In the genomic region with DNA sequence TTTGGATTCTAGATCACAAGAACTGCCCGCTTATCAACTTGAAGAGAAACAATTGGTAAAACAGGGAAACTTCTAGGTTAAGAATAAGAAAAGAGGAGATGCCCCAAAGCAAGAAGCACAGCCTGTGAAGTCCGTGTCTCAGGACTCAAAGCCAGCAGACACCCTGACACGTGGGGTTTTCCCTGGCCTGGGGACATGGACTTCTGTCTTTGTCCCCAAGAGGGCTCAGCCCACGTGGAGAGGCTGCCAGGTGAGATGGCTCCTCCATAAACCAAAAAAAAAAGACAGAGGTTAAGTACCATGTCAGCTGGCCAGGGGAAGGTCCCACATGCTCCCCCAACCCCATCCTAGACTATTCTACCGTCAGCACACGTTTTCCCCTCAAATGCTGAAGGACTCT, we compare ENCODE assay signal across 3 cellular contexts.
TF ChIP-seq lines count a peak whose summit lies in the region.

No MANE protein-coding gene starts in this region.

TF ChIP-seq in GM23338, 12 proteins besides CTCF, POLR2A, EP300 and RAD21 (continues in another document):
- TF ChIP-seq EZH2 (IDR thresholded peaks at IDR 0.05; ENCODE audit: low read depth, unreplicated experiment) (no peak), EZH2phosphoT487 (IDR thresholded peaks at IDR 0.05; ENCODE audit: unreplicated experiment) (no peak), JUNB (IDR thresholded peaks at IDR 0.05; ENCODE audit: unreplicated experiment) (no peak), ZNF331 (CRISPR knock-in tag; IDR thresholded peaks at IDR 0.05; ENCODE audit: low read depth) (no peak), NANOG (IDR thresholded peaks at IDR 0.05; ENCODE audit: borderline replicate concordance) (no peak), POLR2AphosphoS5 (IDR thresholded peaks at IDR 0.05; ENCODE audit: low read depth) (no peak), CREB1 (CRISPR knock-in tag; IDR thresholded peaks at IDR 0.05; ENCODE audit: low read depth) (no peak), ZNF114 (CRISPR knock-in tag; IDR thresholded peaks at IDR 0.05) (no peak), STAT1 (IDR thresholded peaks at IDR 0.05; ENCODE audit: unreplicated experiment) (no peak)
- TF ChIP-seq, protein P1, sequence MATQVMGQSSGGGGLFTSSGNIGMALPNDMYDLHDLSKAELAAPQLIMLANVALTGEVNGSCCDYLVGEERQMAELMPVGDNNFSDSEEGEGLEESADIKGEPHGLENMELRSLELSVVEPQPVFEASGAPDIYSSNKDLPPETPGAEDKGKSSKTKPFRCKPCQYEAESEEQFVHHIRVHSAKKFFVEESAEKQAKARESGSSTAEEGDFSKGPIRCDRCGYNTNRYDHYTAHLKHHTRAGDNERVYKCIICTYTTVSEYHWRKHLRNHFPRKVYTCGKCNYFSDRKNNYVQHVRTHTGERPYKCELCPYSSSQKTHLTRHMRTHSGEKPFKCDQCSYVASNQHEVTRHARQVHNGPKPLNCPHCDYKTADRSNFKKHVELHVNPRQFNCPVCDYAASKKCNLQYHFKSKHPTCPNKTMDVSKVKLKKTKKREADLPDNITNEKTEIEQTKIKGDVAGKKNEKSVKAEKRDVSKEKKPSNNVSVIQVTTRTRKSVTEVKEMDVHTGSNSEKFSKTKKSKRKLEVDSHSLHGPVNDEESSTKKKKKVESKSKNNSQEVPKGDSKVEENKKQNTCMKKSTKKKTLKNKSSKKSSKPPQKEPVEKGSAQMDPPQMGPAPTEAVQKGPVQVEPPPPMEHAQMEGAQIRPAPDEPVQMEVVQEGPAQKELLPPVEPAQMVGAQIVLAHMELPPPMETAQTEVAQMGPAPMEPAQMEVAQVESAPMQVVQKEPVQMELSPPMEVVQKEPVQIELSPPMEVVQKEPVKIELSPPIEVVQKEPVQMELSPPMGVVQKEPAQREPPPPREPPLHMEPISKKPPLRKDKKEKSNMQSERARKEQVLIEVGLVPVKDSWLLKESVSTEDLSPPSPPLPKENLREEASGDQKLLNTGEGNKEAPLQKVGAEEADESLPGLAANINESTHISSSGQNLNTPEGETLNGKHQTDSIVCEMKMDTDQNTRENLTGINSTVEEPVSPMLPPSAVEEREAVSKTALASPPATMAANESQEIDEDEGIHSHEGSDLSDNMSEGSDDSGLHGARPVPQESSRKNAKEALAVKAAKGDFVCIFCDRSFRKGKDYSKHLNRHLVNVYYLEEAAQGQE (IDR thresholded peaks at IDR 0.05; ENCODE audit: unreplicated experiment): no peak
- TF ChIP-seq, protein P2, sequence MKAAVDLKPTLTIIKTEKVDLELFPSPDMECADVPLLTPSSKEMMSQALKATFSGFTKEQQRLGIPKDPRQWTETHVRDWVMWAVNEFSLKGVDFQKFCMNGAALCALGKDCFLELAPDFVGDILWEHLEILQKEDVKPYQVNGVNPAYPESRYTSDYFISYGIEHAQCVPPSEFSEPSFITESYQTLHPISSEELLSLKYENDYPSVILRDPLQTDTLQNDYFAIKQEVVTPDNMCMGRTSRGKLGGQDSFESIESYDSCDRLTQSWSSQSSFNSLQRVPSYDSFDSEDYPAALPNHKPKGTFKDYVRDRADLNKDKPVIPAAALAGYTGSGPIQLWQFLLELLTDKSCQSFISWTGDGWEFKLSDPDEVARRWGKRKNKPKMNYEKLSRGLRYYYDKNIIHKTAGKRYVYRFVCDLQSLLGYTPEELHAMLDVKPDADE (IDR thresholded peaks at IDR 0.05): no peak

TF ChIP-seq in WTC11, 78 proteins besides CTCF, POLR2A, EP300 and RAD21:
- TF ChIP-seq, protein P3, sequence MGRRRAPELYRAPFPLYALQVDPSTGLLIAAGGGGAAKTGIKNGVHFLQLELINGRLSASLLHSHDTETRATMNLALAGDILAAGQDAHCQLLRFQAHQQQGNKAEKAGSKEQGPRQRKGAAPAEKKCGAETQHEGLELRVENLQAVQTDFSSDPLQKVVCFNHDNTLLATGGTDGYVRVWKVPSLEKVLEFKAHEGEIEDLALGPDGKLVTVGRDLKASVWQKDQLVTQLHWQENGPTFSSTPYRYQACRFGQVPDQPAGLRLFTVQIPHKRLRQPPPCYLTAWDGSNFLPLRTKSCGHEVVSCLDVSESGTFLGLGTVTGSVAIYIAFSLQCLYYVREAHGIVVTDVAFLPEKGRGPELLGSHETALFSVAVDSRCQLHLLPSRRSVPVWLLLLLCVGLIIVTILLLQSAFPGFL (CRISPR knock-in tag; IDR thresholded peaks at IDR 0.05; ENCODE audit: borderline replicate concordance): no peak
- no peak for TF ChIP-seq RELA (CRISPR knock-in tag; IDR thresholded peaks at IDR 0.05; ENCODE audit: borderline replicate concordance)
- no peak for TF ChIP-seq MYBL2 (CRISPR knock-in tag; IDR thresholded peaks at IDR 0.05)
- no peak for TF ChIP-seq NR3C1 (CRISPR knock-in tag; conservative IDR thresholded peaks at IDR 0.05; ENCODE audit: low read depth)
TF ChIP-seq in WTC11: peak in this region for 0.

TF ChIP-seq in HepG2, 621 proteins besides CTCF, POLR2A, EP300 and RAD21:
- TF ChIP-seq GPN1 (CRISPR knock-in tag; IDR thresholded peaks at IDR 0.05; ENCODE audit: borderline replicate concordance) (no peak), LCORL (IDR thresholded peaks at IDR 0.05) (no peak), LCORL (CRISPR knock-in tag; IDR thresholded peaks at IDR 0.05) (no peak), ZNF619 (CRISPR knock-in tag; IDR thresholded peaks at IDR 0.05) (no peak), ZNF143 (CRISPR knock-in tag; IDR thresholded peaks at IDR 0.05) (no peak), ZNF891 (CRISPR knock-in tag; IDR thresholded peaks at IDR 0.05) (no peak), PHF8 (CRISPR knock-in tag; IDR thresholded peaks at IDR 0.05) (no peak), SCMH1 (CRISPR knock-in tag; IDR thresholded peaks at IDR 0.05; ENCODE audit: borderline replicate concordance) (no peak), ZNF121 (CRISPR knock-in tag; IDR thresholded peaks at IDR 0.05) (no peak), KDM2A (CRISPR knock-in tag; IDR thresholded peaks at IDR 0.05; ENCODE audit: borderline replicate concordance, low read depth) (no peak), MED13 (CRISPR knock-in tag; IDR thresholded peaks at IDR 0.05) (no peak), NPAS2 (CRISPR knock-in tag; IDR thresholded peaks at IDR 0.05; ENCODE audit: borderline replicate concordance) (no peak), NAIF1 (CRISPR knock-in tag; IDR thresholded peaks at IDR 0.05; ENCODE audit: borderline replicate concordance) (no peak)
- TF ChIP-seq, protein P4, sequence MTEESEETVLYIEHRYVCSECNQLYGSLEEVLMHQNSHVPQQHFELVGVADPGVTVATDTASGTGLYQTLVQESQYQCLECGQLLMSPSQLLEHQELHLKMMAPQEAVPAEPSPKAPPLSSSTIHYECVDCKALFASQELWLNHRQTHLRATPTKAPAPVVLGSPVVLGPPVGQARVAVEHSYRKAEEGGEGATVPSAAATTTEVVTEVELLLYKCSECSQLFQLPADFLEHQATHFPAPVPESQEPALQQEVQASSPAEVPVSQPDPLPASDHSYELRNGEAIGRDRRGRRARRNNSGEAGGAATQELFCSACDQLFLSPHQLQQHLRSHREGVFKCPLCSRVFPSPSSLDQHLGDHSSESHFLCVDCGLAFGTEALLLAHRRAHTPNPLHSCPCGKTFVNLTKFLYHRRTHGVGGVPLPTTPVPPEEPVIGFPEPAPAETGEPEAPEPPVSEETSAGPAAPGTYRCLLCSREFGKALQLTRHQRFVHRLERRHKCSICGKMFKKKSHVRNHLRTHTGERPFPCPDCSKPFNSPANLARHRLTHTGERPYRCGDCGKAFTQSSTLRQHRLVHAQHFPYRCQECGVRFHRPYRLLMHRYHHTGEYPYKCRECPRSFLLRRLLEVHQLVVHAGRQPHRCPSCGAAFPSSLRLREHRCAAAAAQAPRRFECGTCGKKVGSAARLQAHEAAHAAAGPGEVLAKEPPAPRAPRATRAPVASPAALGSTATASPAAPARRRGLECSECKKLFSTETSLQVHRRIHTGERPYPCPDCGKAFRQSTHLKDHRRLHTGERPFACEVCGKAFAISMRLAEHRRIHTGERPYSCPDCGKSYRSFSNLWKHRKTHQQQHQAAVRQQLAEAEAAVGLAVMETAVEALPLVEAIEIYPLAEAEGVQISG (CRISPR knock-in tag; IDR thresholded peaks at IDR 0.05): no peak
- TF ChIP-seq, protein P5, sequence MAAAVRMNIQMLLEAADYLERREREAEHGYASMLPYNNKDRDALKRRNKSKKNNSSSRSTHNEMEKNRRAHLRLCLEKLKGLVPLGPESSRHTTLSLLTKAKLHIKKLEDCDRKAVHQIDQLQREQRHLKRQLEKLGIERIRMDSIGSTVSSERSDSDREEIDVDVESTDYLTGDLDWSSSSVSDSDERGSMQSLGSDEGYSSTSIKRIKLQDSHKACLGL (CRISPR knock-in tag; IDR thresholded peaks at IDR 0.05): no peak
- TF ChIP-seq, protein P6, sequence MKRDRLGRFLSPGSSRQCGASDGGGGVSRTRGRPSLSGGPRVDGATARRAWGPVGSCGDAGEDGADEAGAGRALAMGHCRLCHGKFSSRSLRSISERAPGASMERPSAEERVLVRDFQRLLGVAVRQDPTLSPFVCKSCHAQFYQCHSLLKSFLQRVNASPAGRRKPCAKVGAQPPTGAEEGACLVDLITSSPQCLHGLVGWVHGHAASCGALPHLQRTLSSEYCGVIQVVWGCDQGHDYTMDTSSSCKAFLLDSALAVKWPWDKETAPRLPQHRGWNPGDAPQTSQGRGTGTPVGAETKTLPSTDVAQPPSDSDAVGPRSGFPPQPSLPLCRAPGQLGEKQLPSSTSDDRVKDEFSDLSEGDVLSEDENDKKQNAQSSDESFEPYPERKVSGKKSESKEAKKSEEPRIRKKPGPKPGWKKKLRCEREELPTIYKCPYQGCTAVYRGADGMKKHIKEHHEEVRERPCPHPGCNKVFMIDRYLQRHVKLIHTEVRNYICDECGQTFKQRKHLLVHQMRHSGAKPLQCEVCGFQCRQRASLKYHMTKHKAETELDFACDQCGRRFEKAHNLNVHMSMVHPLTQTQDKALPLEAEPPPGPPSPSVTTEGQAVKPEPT (CRISPR knock-in tag; IDR thresholded peaks at IDR 0.05; ENCODE audit: low read depth): no peak
- TF ChIP-seq, protein P7, sequence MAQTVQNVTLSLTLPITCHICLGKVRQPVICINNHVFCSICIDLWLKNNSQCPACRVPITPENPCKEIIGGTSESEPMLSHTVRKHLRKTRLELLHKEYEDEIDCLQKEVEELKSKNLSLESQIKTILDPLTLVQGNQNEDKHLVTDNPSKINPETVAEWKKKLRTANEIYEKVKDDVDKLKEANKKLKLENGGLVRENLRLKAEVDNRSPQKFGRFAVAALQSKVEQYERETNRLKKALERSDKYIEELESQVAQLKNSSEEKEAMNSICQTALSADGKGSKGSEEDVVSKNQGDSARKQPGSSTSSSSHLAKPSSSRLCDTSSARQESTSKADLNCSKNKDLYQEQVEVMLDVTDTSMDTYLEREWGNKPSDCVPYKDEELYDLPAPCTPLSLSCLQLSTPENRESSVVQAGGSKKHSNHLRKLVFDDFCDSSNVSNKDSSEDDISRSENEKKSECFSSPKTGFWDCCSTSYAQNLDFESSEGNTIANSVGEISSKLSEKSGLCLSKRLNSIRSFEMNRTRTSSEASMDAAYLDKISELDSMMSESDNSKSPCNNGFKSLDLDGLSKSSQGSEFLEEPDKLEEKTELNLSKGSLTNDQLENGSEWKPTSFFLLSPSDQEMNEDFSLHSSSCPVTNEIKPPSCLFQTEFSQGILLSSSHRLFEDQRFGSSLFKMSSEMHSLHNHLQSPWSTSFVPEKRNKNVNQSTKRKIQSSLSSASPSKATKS (CRISPR knock-in tag; IDR thresholded peaks at IDR 0.05): no peak
- TF ChIP-seq, protein P8, sequence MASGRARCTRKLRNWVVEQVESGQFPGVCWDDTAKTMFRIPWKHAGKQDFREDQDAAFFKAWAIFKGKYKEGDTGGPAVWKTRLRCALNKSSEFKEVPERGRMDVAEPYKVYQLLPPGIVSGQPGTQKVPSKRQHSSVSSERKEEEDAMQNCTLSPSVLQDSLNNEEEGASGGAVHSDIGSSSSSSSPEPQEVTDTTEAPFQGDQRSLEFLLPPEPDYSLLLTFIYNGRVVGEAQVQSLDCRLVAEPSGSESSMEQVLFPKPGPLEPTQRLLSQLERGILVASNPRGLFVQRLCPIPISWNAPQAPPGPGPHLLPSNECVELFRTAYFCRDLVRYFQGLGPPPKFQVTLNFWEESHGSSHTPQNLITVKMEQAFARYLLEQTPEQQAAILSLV (CRISPR knock-in tag; IDR thresholded peaks at IDR 0.05; ENCODE audit: borderline replicate concordance): no peak
